ENCODE assay signal across 20 cellular contexts in the genomic region with DNA sequence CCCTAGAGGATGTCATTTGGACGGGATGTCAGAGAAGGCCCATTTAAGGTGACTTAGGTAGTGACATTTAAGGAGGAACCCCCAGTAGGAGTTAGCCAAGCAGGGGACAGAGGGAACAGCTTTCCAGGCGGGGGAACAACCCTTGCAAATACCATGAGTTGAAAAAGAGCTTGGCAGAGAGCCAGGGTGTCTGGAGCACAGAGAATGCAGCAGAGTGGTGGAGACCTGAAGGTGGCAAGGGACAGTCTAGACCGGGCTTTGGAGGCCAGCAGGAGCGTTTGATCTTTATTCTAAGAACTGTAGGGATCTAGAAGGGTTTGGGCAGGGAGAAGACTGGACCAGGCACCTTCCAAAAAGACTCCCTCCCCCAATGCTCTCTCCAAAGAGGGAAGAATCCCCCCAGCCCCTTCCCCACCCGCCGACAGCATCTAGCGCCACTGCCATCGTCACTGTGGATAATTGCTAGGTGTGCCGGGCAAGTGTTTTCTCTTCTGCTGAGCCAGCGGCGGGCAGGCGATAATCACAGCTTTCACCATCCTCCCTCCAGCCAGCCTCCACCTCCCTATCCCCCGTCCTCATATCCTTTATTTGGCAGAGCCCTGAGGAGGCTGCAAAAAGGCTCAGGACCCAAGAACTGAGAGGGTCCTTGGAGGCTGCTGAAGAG. TPM values are rescaled to one million over a fixed set of nuclear protein-coding genes. Genes with fewer than 3 reads are reported as not detected.
A peak's percentile ranks its signal among the peaks of the same experiment; 100 is the strongest.
DNase-seq lines count a peak whose midpoint lies in the region; ATAC-seq, FAIRE-seq and TF ChIP-seq lines count a peak whose summit lies in the region.
"Had no signal": no experiment of that assay in that cellular context is flagged by ENCODE, and none has a peak within 500 bp of the region (broad histone marks: within the 10 kb centered on the region; RNA-seq: fewer than 3 reads in every experiment).

No MANE protein-coding gene starts in this region.

- H3K4me3 Mint-ChIP-seq in nephron progenitor cell, result no peak overlapping the region
- H3K4me3 Mint-ChIP-seq: central memory CD8-positive, alpha-beta T cell; natural killer cell treated with Interleukin-12 subunit alpha and Interleukin-12 subunit beta and Interleukin-15 and Interleukin-18, amount 100 ng/mL, for 72 hours; T-helper 1 cell treated with Interleukin-12 subunit alpha and Interleukin-12 subunit beta and Interleukin-4 antibody, amounts not matched to agents 30 μg/mL and 1 μg/mL, for 36 hours had no signal

- H3K27ac ChIP-seq in K562 (ENCODE audit: extremely low read depth, low read depth, low read length) (no peak overlapping the region), uterus (no peak overlapping the region), gastroesophageal sphincter (no peak overlapping the region)
- H3K27ac ChIP-seq: gastrocnemius medialis, tibial nerve had no signal

- H3K27me3 ChIP-seq in K562 (ENCODE audit: control insufficient read depth in 2 of 2, insufficient read depth in 2 of 2, low read length in 2 of 2) (peaks cover 0 to 25% of the 10 kb centered on the region in 2 experiments; a peak in 3 of 5 replicates), uterus (no peaks in the 10 kb centered on the region), gastroesophageal sphincter (peaks cover 49% of the 10 kb centered on the region)
- H3K27me3 ChIP-seq: tibial nerve had no signal

- DNase-seq in NCI-H510A treated with DMSO at 0.1 percent for 48 hours (lab: John Stamatoyannopoulos, UW) (peak; percentile 16), NCI-H510A (lab: John Stamatoyannopoulos, UW) (no peak), NCI-H1694 treated with DMSO at 0.1 percent for 48 hours (lab: John Stamatoyannopoulos, UW) (peak; percentile 66), K562 (ENCODE audit: extremely low read depth in 1 of 4, low spot score in 3 of 4) (no peak), uterus (peak; percentile 7 to 12), kidney glomerular epithelial cell (lab: John Stamatoyannopoulos, UW) (no peak), nephron progenitor cell (no peak)
- DNase-seq: activated naive CD4-positive, alpha-beta T cell treated with Interleukin-2 at 50 U/mL for 16 hours; gastrocnemius medialis; KBM-7; left cardiac atrium; SHP77 treated with DMSO at 0.1 percent for 48 hours; stimulated activated naive CD8-positive, alpha-beta T cell treated with anti-CD3 and anti-CD28 coated beads, Interleukin-15, Interleukin-2, amounts not matched to agents 100 U/mL and 50 U/mL, for 24 hours had no signal

- H3K9me3 ChIP-seq in K562 (replicated peaks; ENCODE audit: control insufficient read depth, insufficient read depth, low read depth, low read length) (no peaks in the 10 kb centered on the region), uterus (no peaks in the 10 kb centered on the region), gastroesophageal sphincter (peaks cover 0 to 5% (median 0%) of the 10 kb centered on the region in 3 donors)
- H3K9me3 ChIP-seq: gastrocnemius medialis, HAP-1, tibial nerve had no signal

- CTCF ChIA-PET in K562 (lab: Yijun Ruan, JAX; ENCODE audit: low intra/inter-chr PET ratio), result no interaction called here

- no peak overlapping the region for H2AFZ ChIP-seq in K562 (ENCODE audit: low read depth, low read length)

- peaks cover 50% of the 10 kb centered on the region for H3K4me1 Mint-ChIP-seq in nephron progenitor cell

- POLR2A ChIA-PET in K562 (lab: Yijun Ruan, JAX), result interaction anchor here (0.6 to 0.7 kb wide), 2 partner anchors 14 to 199 kb away, joined by 3 to 4 read pairs; no protein-coding TSS in a partner anchor

- WGBS in K562 (ENCODE audit: insufficient coverage, low coverage, missing lambda C conversion rate), result 19% methylated on average over 11 of the region's 13 CpGs
- WGBS in gastroesophageal sphincter (ENCODE audit: low coverage in 1 of 2), 2 donors, result 82 to 84% methylated on average over 4 to 5 of the region's 13 CpGs

- intact Hi-C loops in K562 (cut with micrococcal nuclease), result no loop called here
- intact Hi-C loops in uterus (cut with DNase I; ENCODE audit: low total_unique reads), result no loop called here

- BruUV-seq in K562 (replicated peaks; lab: Mats Ljungman, UMichigan), result no TSS peak

- H3K36me3 ChIP-seq in K562 (ENCODE audit: control insufficient read depth, insufficient read depth, low read length) (no peaks in the 10 kb centered on the region), uterus (no peaks in the 10 kb centered on the region), gastroesophageal sphincter (no peaks in the 10 kb centered on the region)
- H3K36me3 ChIP-seq: gastrocnemius medialis, HAP-1, tibial nerve had no signal

- no peaks in the 10 kb centered on the region for H3K36me3 Mint-ChIP-seq in nephron progenitor cell (ENCODE audit: low read depth)

- no peak overlapping the region for H3K4me2 ChIP-seq in K562 (ENCODE audit: insufficient read depth, low read length)

- H3K4me3 ChIP-seq in K562, result no peak overlapping the region
- no peak overlapping the region for H3K4me3 ChIP-seq in uterus
- no peak overlapping the region for H3K4me3 ChIP-seq in gastroesophageal sphincter
- H3K4me3 ChIP-seq: gastrocnemius medialis, HAP-1, tibial nerve had no signal

- H3K9me3 Mint-ChIP-seq in nephron progenitor cell, result peaks cover 8% of the 10 kb centered on the region
- H3K9me3 Mint-ChIP-seq: natural killer cell treated with Interleukin-12 subunit alpha and Interleukin-12 subunit beta and Interleukin-15 and Interleukin-18, amount 100 ng/mL, for 72 hours; T-helper 1 cell treated with Interleukin-12 subunit alpha and Interleukin-12 subunit beta and Interleukin-4 antibody, amounts not matched to agents 30 μg/mL and 1 μg/mL, for 36 hours had no signal

- no peak overlapping the region for H3K9ac ChIP-seq in K562 (ENCODE audit: insufficient read depth in 1 of 2, low read depth in 2 of 2, low read length in 2 of 2)

- no peaks in the 10 kb centered on the region for H3K9me1 ChIP-seq in K562 (ENCODE audit: control insufficient read depth, insufficient read depth, low read length)

- ATAC-seq in K562 (no peak), gastroesophageal sphincter (no peak)
- ATAC-seq: esophagus mucosa; gastrocnemius medialis; left cardiac atrium; natural killer cell treated with Interleukin-12 subunit alpha and Interleukin-12 subunit beta and Interleukin-15 and Interleukin-18, amount 100 ng/mL, for 72 hours; stimulated activated naive CD8-positive, alpha-beta T cell treated with anti-CD3 and anti-CD28 coated beads, Interleukin-15, Interleukin-2, amounts not matched to agents 100 U/mL and 50 U/mL, for 24 hours had no signal

- H3K79me2 ChIP-seq in K562 (ENCODE audit: control insufficient read depth, insufficient read depth, low read length), result no peaks in the 10 kb centered on the region

- peaks cover 46% of the 10 kb centered on the region for H3K27me3 Mint-ChIP-seq in nephron progenitor cell (ENCODE audit: low read depth, poor library complexity)

- no peak overlapping the region for H3K27ac Mint-ChIP-seq in nephron progenitor cell
- H3K27ac Mint-ChIP-seq: natural killer cell treated with Interleukin-12 subunit alpha and Interleukin-12 subunit beta and Interleukin-15 and Interleukin-18, amount 100 ng/mL, for 72 hours; T-helper 1 cell treated with Interleukin-12 subunit alpha and Interleukin-12 subunit beta and Interleukin-4 antibody, amounts not matched to agents 30 μg/mL and 1 μg/mL, for 36 hours had no signal

- TF ChIP-seq POLR2A in K562 (conservative IDR thresholded peaks at IDR 0.05), result no peak
- no peak for TF ChIP-seq POLR2A in uterus (IDR thresholded peaks at IDR 0.05)
- no peak for TF ChIP-seq POLR2A in gastroesophageal sphincter (IDR thresholded peaks at IDR 0.05)

- 0 out of 2 replicates have a peak, but pooled peaks cover 3% of the 10 kb centered on the region for H4K20me1 ChIP-seq in K562 (replicated peaks; ENCODE audit: control insufficient read depth, insufficient read depth, low read length)

- TF ChIP-seq EP300 in K562 (IDR thresholded peaks at IDR 0.05; ENCODE audit: low read length) (no peak), gastroesophageal sphincter (IDR thresholded peaks at IDR 0.05) (no peak)

- in situ Hi-C loops in K562 (cut with MboI), result no loop called here

- no peak for FAIRE-seq in K562 (lab: Jason Lieb, UNC)

- no peak for TF ChIP-seq RAD21 in K562 (CRISPR knock-in tag; conservative IDR thresholded peaks at IDR 0.05 in 1 of 2, IDR thresholded peaks at IDR 0.05 in 1 of 2)

- TF ChIP-seq CTCF in K562 (IDR thresholded peaks at IDR 0.05 in 2 of 3, conservative IDR thresholded peaks at IDR 0.05 in 1 of 3; ENCODE audit: insufficient read depth in 2 of 3, low read depth in 1 of 3, low read length in 3 of 3) (no peak), uterus (IDR thresholded peaks at IDR 0.05) (no peak), nephron progenitor cell (IDR thresholded peaks at IDR 0.05) (no peak), gastroesophageal sphincter (IDR thresholded peaks at IDR 0.05) (no peak)

- H3K4me1 ChIP-seq in K562 (replicated peaks in 1 of 2; ENCODE audit: control insufficient read depth in 2 of 2, insufficient read depth in 2 of 2, low read length in 2 of 2), result peaks cover 18% of the 10 kb centered on the region in 2 experiments; a peak in 4 of 5 replicates
- H3K4me1 ChIP-seq in uterus, result no peaks in the 10 kb centered on the region
- H3K4me1 ChIP-seq in gastroesophageal sphincter, result peaks cover 0 to 29% (median 0%) of the 10 kb centered on the region in 3 donors
- H3K4me1 ChIP-seq: HAP-1 had no signal

TF ChIP-seq in K562, 482 proteins besides CTCF, POLR2A, EP300 and RAD21:
- TF ChIP-seq NFIC (IDR thresholded peaks at IDR 0.05), result peak; percentile 54
- no peak for TF ChIP-seq ZBTB17 (CRISPR knock-in tag; IDR thresholded peaks at IDR 0.05)

RNA-seq across cellular contexts. Expression of a gene that starts 33.4 kb away (rescaled TPM):
- total RNA-seq in K562 (2011; cell fraction: chromatin; rRNA removed; ENCODE audit: low replicate concordance), result 1.2 and 3.3 TPM in 2 replicates
- 0.53 and 2.2 TPM in 2 replicates for total RNA-seq in K562 (2011; cell fraction: nucleolus; rRNA removed)
- total RNA-seq in K562 (2011; cell fraction: nucleoplasm; rRNA removed), result 0.31 and 0.95 TPM in 2 replicates
- total RNA-seq in K562 (2014; rRNA removed), result 0.20 and 0.68 TPM in 2 replicates
- total RNA-seq in K562 (2014; rRNA removed; fragmentation: Illumina TruSeq; extraction: Trizol), result 0.10 TPM in 1 of 2 replicates, not detected in the other
- total RNA-seq in K562 (2015; rRNA removed; fragmentation: Illumina TruSeq; extraction: Trizol), result 0.11 and 0.40 TPM in 2 replicates
- total RNA-seq in K562 (2021), result 0.55 and 1.1 TPM in 2 replicates
- 0.54 and 1.4 TPM in 2 replicates for polyA plus RNA-seq in K562 (2011; rRNA removed)
- 1.5 TPM in 2 replicates for polyA plus RNA-seq in K562 (2011; cell fraction: cytosol; rRNA removed)
- polyA plus RNA-seq in K562 (2011; cell fraction: nucleus; rRNA removed), result 5.2 and 5.3 TPM in 2 replicates
- 0.25 and 0.51 TPM in 2 replicates for polyA plus RNA-seq in K562 (2012)
- polyA plus RNA-seq in K562 (2014; fragmentation: Illumina TruSeq; extraction: Trizol), result 0.07 and 0.50 TPM in 2 replicates
- polyA plus RNA-seq in K562 (2014; fragmentation: Nextera tagmentation; extraction: Ambion mirVana), result not detected
- polyA plus RNA-seq in K562 (2014; rRNA removed), result 0.62 and 1.7 TPM in 2 replicates
- polyA minus RNA-seq in K562 (2011; rRNA and poly(A)+ RNA removed), result 0.45 and 1.1 TPM in 2 replicates
- 0.86 and 2.7 TPM in 2 replicates for polyA minus RNA-seq in K562 (2011; cell fraction: cytosol; rRNA and poly(A)+ RNA removed)
- 0.81 and 1.3 TPM in 2 replicates for polyA minus RNA-seq in K562 (2011; cell fraction: nucleus; rRNA and poly(A)+ RNA removed)
- total RNA-seq in uterus, result 10 to 100 TPM in 1 of 4 donors, 1 to 10 TPM in 2, not detected in 1; 2.6 to 16.5 (median 4.4) TPM
- total RNA-seq in gastroesophageal sphincter, result 1 to 10 TPM; 3.9 to 5.6 (median 4.2) TPM
- total RNA-seq: natural killer cell treated with Interleukin-12 subunit alpha and Interleukin-12 subunit beta and Interleukin-15 and Interleukin-18, amount 100 ng/mL, for 72 hours had no signal

Comparison
In these comparisons a context has a peak if more than half of its experiments do, and no peak if none do; other contexts are left out.
1. DNase-seq: peak in NCI-H510A treated with DMSO at 0.1 percent for 48 hours (single experiment), NCI-H1694 treated with DMSO at 0.1 percent for 48 hours (single experiment) and uterus (2 of 2); none in NCI-H510A (single experiment), K562 (0 of 4), kidney glomerular epithelial cell (single experiment) and nephron progenitor cell (single experiment).